Comparison of ENCODE assay signal across 15 cellular contexts in genomic region chr5:133830911-133831310, GRCh38.
A peak's percentile ranks its signal among the peaks of the same experiment; 100 is the strongest.
DNase-seq lines count a peak whose midpoint lies in the region; FAIRE-seq and TF ChIP-seq lines count a peak whose summit lies in the region.
"Had no signal": no experiment of that assay in that cellular context is flagged by ENCODE, and none has a peak within 500 bp of the region (broad histone marks: within the 10 kb centered on the region; RNA-seq: fewer than 3 reads in every experiment).

No MANE protein-coding gene starts in this region.

- TF ChIP-seq CTCF in MM.1S (IDR thresholded peaks at IDR 0.05; ENCODE audit: low read length) (no peak), neural progenitor cell (IDR thresholded peaks at IDR 0.05) (no peak)

- H4K20me1 ChIP-seq in MM.1S (ENCODE audit: insufficient read depth, low read length) (no peaks in the 10 kb centered on the region), neural progenitor cell (ENCODE audit: low read depth) (no peaks in the 10 kb centered on the region)

- H3K27me3 ChIP-seq in MM.1S (replicated peaks; ENCODE audit: insufficient read depth, low read length): no peaks in the 10 kb centered on the region
- peaks cover 2% of the 10 kb centered on the region for H3K27me3 ChIP-seq in neural progenitor cell

- DNase-seq in GM12891 (ENCODE audit: insufficient read length, low spot score) (no peak), GM19239 (ENCODE audit: insufficient read length, low spot score) (no peak), MM.1S (peak; percentile 55), neural progenitor cell (ENCODE audit: low spot score) (no peak), NCI-H146 treated with DMSO at 0.1 percent for 48 hours (lab: John Stamatoyannopoulos, UW; ENCODE audit: unreplicated experiment) (no peak), urothelium cell line (ENCODE audit: low spot score) (no peak), HuH-7 (ENCODE audit: low spot score) (no peak)
- DNase-seq: DMS153, KBM-7, NCI-H1092, NCI-H187 treated with DMSO at 0.1 percent for 48 hours, NCI-H774 had no signal

- H3F3A ChIP-seq in MM.1S (ENCODE audit: insufficient read depth, low read length) (no peaks in the 10 kb centered on the region), neural progenitor cell (ENCODE audit: low read depth) (no peaks in the 10 kb centered on the region)

- H3K27ac Mint-ChIP-seq in neural progenitor cell: peak overlapping the region; percentile 66

- H3K4me3 ChIP-seq in MM.1S (ENCODE audit: low read length) (no peak overlapping the region), neural progenitor cell (no peak overlapping the region)

- H3K79me2 ChIP-seq in MM.1S (ENCODE audit: low read length): no peaks in the 10 kb centered on the region
- H3K79me2 ChIP-seq in neural progenitor cell (ENCODE audit: low read depth): no peaks in the 10 kb centered on the region

- H3K9me3 ChIP-seq in MM.1S (replicated peaks; ENCODE audit: insufficient read depth, low read length) (no peaks in the 10 kb centered on the region), neural progenitor cell (ENCODE audit: low read depth) (no peaks in the 10 kb centered on the region)

- H3K4me2 ChIP-seq in MM.1S (ENCODE audit: low read depth, low read length): peak overlapping the region; percentile 33; the same call in 1 of the 2 replicates
- H3K4me2 ChIP-seq in neural progenitor cell: no peak overlapping the region

- H3K9ac ChIP-seq in MM.1S (ENCODE audit: low read length): no peak overlapping the region
- no peak overlapping the region for H3K9ac ChIP-seq in neural progenitor cell

- no peaks in the 10 kb centered on the region for H3K36me3 Mint-ChIP-seq in neural progenitor cell

- H3K27ac ChIP-seq in MM.1S (ENCODE audit: low read length): peak overlapping the region; percentile 5; the same call in 1 of the 2 replicates
- no peak overlapping the region for H3K27ac ChIP-seq in neural progenitor cell

- H3K4me1 Mint-ChIP-seq in neural progenitor cell: peaks cover 3% of the 10 kb centered on the region

- TF ChIP-seq POLR2A in GM12891 (IDR thresholded peaks at IDR 0.05; ENCODE audit: low read depth, low read length): no peak

- H3K4me1 ChIP-seq in MM.1S (ENCODE audit: low read length) (peaks cover 20% of the 10 kb centered on the region), neural progenitor cell (no peaks in the 10 kb centered on the region)

- no peak overlapping the region for H3K4me3 Mint-ChIP-seq in neural progenitor cell

- peak overlapping the region; percentile 75 for H2AFZ ChIP-seq in MM.1S (ENCODE audit: low read length)
- H2AFZ ChIP-seq in neural progenitor cell (replicated peaks): no peak overlapping the region

- no peaks in the 10 kb centered on the region for H3K36me3 ChIP-seq in MM.1S (replicated peaks; ENCODE audit: insufficient read depth, low read length)
- H3K36me3 ChIP-seq in neural progenitor cell: no peaks in the 10 kb centered on the region

- H3K9me3 Mint-ChIP-seq in neural progenitor cell: no peaks in the 10 kb centered on the region

- FAIRE-seq in GM12891 (lab: Jason Lieb, UNC) (peak; percentile 57), GM19239 (lab: Jason Lieb, UNC) (peak; percentile 31), urothelium cell line (lab: Jason Lieb, UNC) (no peak)
- FAIRE-seq: H54, HTR-8/SVneo, RCC 7860 had no signal

- no peaks in the 10 kb centered on the region for H3K9me2 ChIP-seq in MM.1S (replicated peaks; ENCODE audit: insufficient read depth, low read length)

- peaks cover 3% of the 10 kb centered on the region for H3K27me3 Mint-ChIP-seq in neural progenitor cell (ENCODE audit: insufficient read depth, low read depth)

TF ChIP-seq in GM12891, 5 proteins besides CTCF, POLR2A, EP300 and RAD21:
- TF ChIP-seq POU2F2 (IDR thresholded peaks at IDR 0.05; ENCODE audit: low read depth, low read length) (no peak), SPI1 (IDR thresholded peaks at IDR 0.05; ENCODE audit: low read depth, low read length) (no peak), PAX5 (IDR thresholded peaks at IDR 0.05; ENCODE audit: insufficient read depth, low read length, severe bottlenecking) (no peak), POLR2AphosphoS5 (IDR thresholded peaks at IDR 0.05; ENCODE audit: low read depth, low read length) (no peak), TAF1 (IDR thresholded peaks at IDR 0.05; ENCODE audit: low read depth, low read length) (no peak)
